ENCODE assay signal across 8 cellular contexts in genomic region chr11:47270331-47271271, GRCh38. TPM values are rescaled to one million over a fixed set of nuclear protein-coding genes. Genes with fewer than 3 reads are reported as not detected.
DNase-seq lines count a peak whose midpoint lies in the region; ATAC-seq and TF ChIP-seq lines count a peak whose summit lies in the region.

No MANE protein-coding gene starts in this region.

- TF ChIP-seq POLR2A in gastrocnemius medialis (IDR thresholded peaks at IDR 0.05) = no peak

- H3K4me1 ChIP-seq in BLaER1 (peaks cover 64% of the 10 kb centered on the region), gastrocnemius medialis (peaks cover 40% of the 10 kb centered on the region in 2 donors)

- no peak for TF ChIP-seq CTCF in gastrocnemius medialis (IDR thresholded peaks at IDR 0.05 in 4 of 5, conservative IDR thresholded peaks at IDR 0.05 in 1 of 5)

- intact Hi-C loops in gastrocnemius medialis (cut with DNase I; ENCODE audit: low total_unique reads) = loop anchor here (1.0 to 2.0 kb wide), 3 partner anchors 84 to 138 kb away; partner anchors contain the start of gene SLC39A13

- H4K20me1 ChIP-seq in BLaER1 = peaks cover 53% of the 10 kb centered on the region

- DNase-seq in RKO (ENCODE audit: low spot score) (peak; percentile 64), astrocyte of the hippocampus (ENCODE audit: low read depth, low spot score) (peak; percentile 28), gastrocnemius medialis (peak in 1 of 2 donors; percentile 48)

- H3K27me3 ChIP-seq in BLaER1 = no peaks in the 10 kb centered on the region
- H3K27me3 ChIP-seq in gastrocnemius medialis = no peaks in the 10 kb centered on the region

- H3K4me3 ChIP-seq in BLaER1 (peak overlapping the region; percentile 76), iPS-11a (ENCODE audit: low read depth, low read length) (peak overlapping the region; percentile 85), gastrocnemius medialis (peak overlapping the region; percentile 55 to 87 (median 86))

- H3K4me2 ChIP-seq in BLaER1 = peak overlapping the region; percentile 99

- in situ Hi-C loops in gastrocnemius medialis (cut with MboI; ENCODE audit: low sequenced_read_pairs in 4 of 4) = no loop called here

- H3K9ac ChIP-seq in BLaER1 = peak overlapping the region; percentile 85

- H3K9me3 ChIP-seq in BLaER1 (no peaks in the 10 kb centered on the region), gastrocnemius medialis (no peaks in the 10 kb centered on the region)

- H3K36me3 ChIP-seq in BLaER1 (peaks cover 24% of the 10 kb centered on the region), gastrocnemius medialis (peaks cover 0 to 14% of the 10 kb centered on the region in 2 donors)

- H3K27ac ChIP-seq in BLaER1 (peak overlapping the region; percentile 97), gastrocnemius medialis (peak overlapping the region; percentile 98 to 99 (median 98))

- ATAC-seq in HG03064 (IDR thresholded peaks at IDR 0.05; ENCODE audit: low read depth, unreplicated experiment) = peak; percentile 1
- ATAC-seq in gastrocnemius medialis = peak in 1 of 2 donors; percentile 8
- no peak for ATAC-seq in HG03378 (IDR thresholded peaks at IDR 0.05; ENCODE audit: unreplicated experiment)
- no peak for ATAC-seq in HG02870 (IDR thresholded peaks at IDR 0.05; ENCODE audit: unreplicated experiment)

RNA-seq across cellular contexts. Expression of gene MADD, which starts 0.7 kb away (rescaled TPM):
- total RNA-seq in gastrocnemius medialis = 10 to 100 TPM; 39.4 to 47.9 (median 41.6) TPM

RNA-seq across cellular contexts. Expression of gene NR1H3, which starts 12.8 kb away (rescaled TPM):
- 10 to 100 TPM in 3 of 4 donors, 1 to 10 TPM in 1; 7.9 to 16.3 (median 12.1) TPM for total RNA-seq in gastrocnemius medialis

RNA-seq across cellular contexts. Expression of gene ACP2, which starts 22.0 kb away (rescaled TPM):
- total RNA-seq in gastrocnemius medialis = 10 to 100 TPM; 12.4 to 36.2 (median 27.9) TPM

RNA-seq across cellular contexts. Expression of gene DDB2, which starts 55.8 kb away (rescaled TPM):
- total RNA-seq in gastrocnemius medialis = 10 to 100 TPM in 1 of 4 donors, 1 to 10 TPM in 3; 4.7 to 11.5 (median 7.1) TPM
